9 cellular contexts compared by ENCODE assay signal in the genomic region with DNA sequence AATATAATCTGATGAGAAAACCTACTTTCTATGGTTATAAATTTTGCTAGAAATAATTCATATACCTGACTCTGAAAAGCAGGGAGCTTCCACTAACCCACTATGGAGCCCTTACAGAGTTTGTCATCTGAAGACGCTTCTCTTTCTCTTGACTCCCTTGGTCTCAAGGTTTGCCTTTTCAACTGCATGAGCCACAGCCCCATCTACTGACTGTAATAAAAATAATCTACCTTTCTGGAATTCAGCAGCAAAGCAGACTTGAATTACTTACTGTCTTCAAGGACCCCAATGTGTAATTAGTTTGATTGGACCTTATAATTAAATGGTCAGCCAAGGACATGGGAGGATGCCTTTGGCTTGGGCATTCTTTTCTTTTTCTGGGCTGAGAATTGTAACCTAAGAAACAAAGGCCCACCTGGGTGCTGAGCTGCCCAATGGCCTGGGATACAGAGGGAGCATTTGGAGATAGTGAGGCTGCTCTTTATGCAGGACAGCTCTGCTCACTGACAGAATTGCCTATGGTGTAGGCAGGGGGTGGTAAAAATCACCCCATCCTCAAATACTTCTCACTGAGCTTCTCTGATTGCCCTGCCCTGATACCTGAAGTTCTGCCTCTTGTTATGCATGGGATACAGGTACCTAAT.
DNase-seq lines count a peak whose midpoint lies in the region; ATAC-seq and TF ChIP-seq lines count a peak whose summit lies in the region.
"Had no signal": no experiment of that assay in that cellular context is flagged by ENCODE, and none has a peak within 500 bp of the region (broad histone marks: within the 10 kb centered on the region; RNA-seq: fewer than 3 reads in every experiment).

No MANE protein-coding gene starts in this region.

- H3K4me1 ChIP-seq in esophagus muscularis mucosa, result no peaks in the 10 kb centered on the region

- H3K36me3 ChIP-seq in esophagus muscularis mucosa, result no peaks in the 10 kb centered on the region

- no peak for TF ChIP-seq POLR2A in esophagus muscularis mucosa (IDR thresholded peaks at IDR 0.05; ENCODE audit: low read depth)

- no peak overlapping the region for H3K4me3 ChIP-seq in esophagus muscularis mucosa

- H3K9me3 ChIP-seq in esophagus muscularis mucosa, result no peaks in the 10 kb centered on the region

- intact Hi-C loops in esophagus muscularis mucosa (cut with DNase I), result no loop called here

- no peak for TF ChIP-seq EP300 in esophagus muscularis mucosa (IDR thresholded peaks at IDR 0.05)

- whole genome bisulfite sequencing in esophagus muscularis mucosa, result 15% methylated on average over 1 of the region's 1 CpG

- DNase-seq in DMS79 treated with DMSO at 0.1 percent for 48 hours (lab: John Stamatoyannopoulos, UW) (peak; percentile 6), DMS79 (lab: John Stamatoyannopoulos, UW) (no peak), NCI-H82 (lab: John Stamatoyannopoulos, UW) (peak; percentile 68), esophagus muscularis mucosa (ENCODE audit: extremely low spot score) (peak; percentile 50), retina (peak; percentile 15), MV-4-11 (lab: John Stamatoyannopoulos, UW) (no peak)
- DNase-seq in activated naive CD4-positive, alpha-beta T cell treated with Interleukin-2 at 50 U/mL for 16 hours, result no peak
- DNase-seq: KG1 had no signal

- no peaks in the 10 kb centered on the region for H3K27me3 ChIP-seq in esophagus muscularis mucosa

- TF ChIP-seq CTCF in esophagus muscularis mucosa (IDR thresholded peaks at IDR 0.05), result peak in 2 of 3 experiments; percentile 7 to 19

- H3K27ac ChIP-seq in esophagus muscularis mucosa (replicated peaks in 1 of 4), result no peak overlapping the region

- no peak for ATAC-seq in HG03354 (IDR thresholded peaks at IDR 0.05; ENCODE audit: poor library complexity, severe bottlenecking, unreplicated experiment)

Comparison
In these comparisons a context has a peak if more than half of its experiments do, and no peak if none do; other contexts are left out.
1. DNase-seq: peak in DMS79 treated with DMSO at 0.1 percent for 48 hours (single experiment), NCI-H82 (single experiment), esophagus muscularis mucosa (single experiment) and retina (single experiment); none in DMS79 (single experiment), activated naive CD4-positive, alpha-beta T cell treated with Interleukin-2 at 50 U/mL for 16 hours (single experiment) and MV-4-11 (single experiment).